ENCODE assay signal across 8 cellular contexts in genomic region chr1:100458925-100459814, GRCh38.
DNase-seq lines count a peak whose midpoint lies in the region; ATAC-seq and FAIRE-seq lines count a peak whose summit lies in the region.

No MANE protein-coding gene starts in this region.

- no peaks in the 10 kb centered on the region for H3K27me3 ChIP-seq in muscle layer of duodenum (ENCODE audit: low read depth, low read length)

- H3K4me1 ChIP-seq in muscle layer of duodenum (ENCODE audit: control insufficient read depth in 1 of 2, insufficient read depth in 2 of 2, low read length in 2 of 2) = peaks cover 0 to 11% of the 10 kb centered on the region in 2 donors

- H3K27ac ChIP-seq in muscle layer of duodenum (ENCODE audit: low read length) = peak overlapping the region; percentile 5

- POLR2A ChIA-PET in activated CD4-positive, alpha-beta memory T cell treated with anti-CD3 and anti-CD28 coated beads, Interleukin-2, amount 10 ng/mL, durations not matched to agents 7 days and 5 days (lab: Charles Lee) = interaction anchor here (0.8 to 5.8 kb wide), 9 partner anchors 12 to 326 kb away, joined by 3 to 69 read pairs (median 4); partner anchors contain the start of genes CDC14A, RTCA and TRMT13

- peaks cover 54% of the 10 kb centered on the region for H3K4me1 Mint-ChIP-seq in activated CD4-positive, alpha-beta memory T cell treated with anti-CD3 and anti-CD28 coated beads, Interleukin-2, amount 10 ng/mL, durations not matched to agents 7 days and 5 days

- H3K27ac Mint-ChIP-seq in activated CD4-positive, alpha-beta memory T cell treated with anti-CD3 and anti-CD28 coated beads, Interleukin-2, amount 10 ng/mL, durations not matched to agents 7 days and 5 days = peak overlapping the region; percentile 58

- FAIRE-seq in endometrium (lab: Jason Lieb, UNC) = peak; percentile 81

- CTCF ChIA-PET in activated CD4-positive, alpha-beta memory T cell treated with anti-CD3 and anti-CD28 coated beads, Interleukin-2, amount 10 ng/mL, durations not matched to agents 7 days and 5 days (lab: Charles Lee) = interaction anchor here (0.6 to 7.7 kb wide), 37 partner anchors 10 to 827 kb away, joined by 3 to 114 read pairs (median 4); partner anchors contain the start of genes CDC14A, DBT, RTCA and SASS6

- peaks cover 39% of the 10 kb centered on the region for H3K36me3 Mint-ChIP-seq in activated CD4-positive, alpha-beta memory T cell treated with anti-CD3 and anti-CD28 coated beads, Interleukin-2, amount 10 ng/mL, durations not matched to agents 7 days and 5 days (ENCODE audit: low read depth)

- DNase-seq in COLO668 (lab: John Stamatoyannopoulos, UW; ENCODE audit: unreplicated experiment) (peak; percentile 70), NCI-H748 (lab: John Stamatoyannopoulos, UW; ENCODE audit: unreplicated experiment) (peak; percentile 66)
- DNase-seq in activated CD4-positive, alpha-beta memory T cell treated with anti-CD3 and anti-CD28 coated beads, Interleukin-2, amount 10 ng/mL, durations not matched to agents 7 days and 5 days = peak; percentile 78
- DNase-seq in stimulated activated CD8-positive, alpha-beta memory T cell treated with anti-CD3 and anti-CD28 coated beads, Interleukin-7, amount 100 ng/mL, for 48 hours (ENCODE audit: extremely low read depth in 1 of 2, low read depth in 1 of 2) = peak; percentile 32 to 49

- H3K9me3 ChIP-seq in muscle layer of duodenum (ENCODE audit: control insufficient read depth in 1 of 2, low read length in 2 of 2) = no peaks in the 10 kb centered on the region

- H3K4me3 Mint-ChIP-seq in activated CD4-positive, alpha-beta memory T cell treated with anti-CD3 and anti-CD28 coated beads, Interleukin-2, amount 10 ng/mL, durations not matched to agents 7 days and 5 days = no peak overlapping the region

- ATAC-seq in GM19452 (IDR thresholded peaks at IDR 0.05; ENCODE audit: unreplicated experiment) (peak; percentile 85), HG03558 (IDR thresholded peaks at IDR 0.05; ENCODE audit: extremely low read depth, unreplicated experiment) (peak; percentile 73)

- no peaks in the 10 kb centered on the region for H3K36me3 ChIP-seq in muscle layer of duodenum (ENCODE audit: control insufficient read depth in 1 of 2, insufficient read depth in 2 of 2, low read length in 2 of 2)

- no peaks in the 10 kb centered on the region for H3K9me3 Mint-ChIP-seq in activated CD4-positive, alpha-beta memory T cell treated with anti-CD3 and anti-CD28 coated beads, Interleukin-2, amount 10 ng/mL, durations not matched to agents 7 days and 5 days

- H3K4me3 ChIP-seq in muscle layer of duodenum (ENCODE audit: low read depth in 1 of 2, low read length in 2 of 2) = no peak overlapping the region

- no peaks in the 10 kb centered on the region for H3K27me3 Mint-ChIP-seq in activated CD4-positive, alpha-beta memory T cell treated with anti-CD3 and anti-CD28 coated beads, Interleukin-2, amount 10 ng/mL, durations not matched to agents 7 days and 5 days
